Comparison of ENCODE assay signal across 1 cellular context in the genomic region with DNA sequence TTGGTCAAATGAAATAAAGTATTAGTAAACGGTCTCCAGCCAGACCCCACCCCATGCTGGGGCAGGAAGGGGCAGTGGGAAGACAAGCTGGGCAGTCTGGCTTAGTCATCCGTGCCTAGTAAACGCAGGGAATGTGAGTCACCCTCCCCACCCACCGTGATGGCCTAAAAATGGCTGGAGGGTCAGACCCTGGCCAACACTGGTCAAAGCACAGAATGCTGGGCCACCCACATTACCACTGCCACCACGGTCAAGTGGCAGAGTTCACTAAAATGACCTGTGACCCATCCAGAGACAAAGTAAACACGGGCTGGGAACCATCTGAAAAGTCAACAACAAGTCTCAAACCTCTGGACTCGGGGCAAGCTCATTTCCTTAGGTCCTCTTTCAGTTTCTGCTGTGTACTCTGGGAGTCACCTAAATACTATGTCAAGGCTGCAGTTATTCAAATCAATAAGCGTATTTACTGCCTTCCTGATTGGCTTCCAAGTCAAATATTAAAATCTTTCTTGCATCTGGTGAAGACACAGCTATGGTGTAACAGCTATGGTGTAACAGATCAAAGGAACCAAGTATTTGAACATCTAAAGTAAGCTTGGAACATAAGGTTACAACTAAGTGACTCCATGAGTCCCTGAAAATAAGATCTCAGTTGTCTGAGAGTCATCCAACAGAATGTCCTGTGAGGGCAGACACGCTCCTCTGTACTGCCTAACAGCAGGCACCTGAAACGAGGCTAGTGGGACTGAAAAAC.
TF ChIP-seq lines count a peak whose summit lies in the region.

No MANE protein-coding gene starts in this region.

TF ChIP-seq in HepG2, 621 proteins besides CTCF, POLR2A, EP300 and RAD21 (continued from another document and continues in another):
- TF ChIP-seq, protein P1, sequence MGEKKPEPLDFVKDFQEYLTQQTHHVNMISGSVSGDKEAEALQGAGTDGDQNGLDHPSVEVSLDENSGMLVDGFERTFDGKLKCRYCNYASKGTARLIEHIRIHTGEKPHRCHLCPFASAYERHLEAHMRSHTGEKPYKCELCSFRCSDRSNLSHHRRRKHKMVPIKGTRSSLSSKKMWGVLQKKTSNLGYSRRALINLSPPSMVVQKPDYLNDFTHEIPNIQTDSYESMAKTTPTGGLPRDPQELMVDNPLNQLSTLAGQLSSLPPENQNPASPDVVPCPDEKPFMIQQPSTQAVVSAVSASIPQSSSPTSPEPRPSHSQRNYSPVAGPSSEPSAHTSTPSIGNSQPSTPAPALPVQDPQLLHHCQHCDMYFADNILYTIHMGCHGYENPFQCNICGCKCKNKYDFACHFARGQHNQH (CRISPR knock-in tag; IDR thresholded peaks at IDR 0.05), result peak; percentile 95
- peak; percentile 47; the same call in 1 of the 2 replicates for TF ChIP-seq NRL (CRISPR knock-in tag; IDR thresholded peaks at IDR 0.05; ENCODE audit: borderline replicate concordance)
- TF ChIP-seq ETV6 (CRISPR knock-in tag; conservative IDR thresholded peaks at IDR 0.05), result no peak
- no peak for TF ChIP-seq FLYWCH1 (CRISPR knock-in tag; IDR thresholded peaks at IDR 0.05)
- TF ChIP-seq ZNF607 (CRISPR knock-in tag; IDR thresholded peaks at IDR 0.05; ENCODE audit: borderline replicate concordance), result peak; percentile 85; the same call in 1 of the 2 replicates
- TF ChIP-seq, protein P2, sequence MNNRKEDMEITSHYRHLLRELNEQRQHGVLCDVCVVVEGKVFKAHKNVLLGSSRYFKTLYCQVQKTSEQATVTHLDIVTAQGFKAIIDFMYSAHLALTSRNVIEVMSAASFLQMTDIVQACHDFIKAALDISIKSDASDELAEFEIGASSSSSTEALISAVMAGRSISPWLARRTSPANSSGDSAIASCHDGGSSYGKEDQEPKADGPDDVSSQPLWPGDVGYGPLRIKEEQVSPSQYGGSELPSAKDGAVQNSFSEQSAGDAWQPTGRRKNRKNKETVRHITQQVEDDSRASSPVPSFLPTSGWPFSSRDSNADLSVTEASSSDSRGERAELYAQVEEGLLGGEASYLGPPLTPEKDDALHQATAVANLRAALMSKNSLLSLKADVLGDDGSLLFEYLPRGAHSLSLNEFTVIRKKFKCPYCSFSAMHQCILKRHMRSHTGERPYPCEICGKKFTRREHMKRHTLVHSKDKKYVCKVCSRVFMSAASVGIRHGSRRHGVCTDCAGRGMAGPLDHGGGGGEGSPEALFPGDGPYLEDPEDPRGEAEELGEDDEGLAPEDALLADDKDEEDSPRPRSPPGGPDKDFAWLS (CRISPR knock-in tag; IDR thresholded peaks at IDR 0.05; ENCODE audit: borderline replicate concordance), result no peak; the same call in 1 of the 2 replicates
- TF ChIP-seq ARNTL (CRISPR knock-in tag; IDR thresholded peaks at IDR 0.05), result peak; percentile 94
- TF ChIP-seq, protein P3, sequence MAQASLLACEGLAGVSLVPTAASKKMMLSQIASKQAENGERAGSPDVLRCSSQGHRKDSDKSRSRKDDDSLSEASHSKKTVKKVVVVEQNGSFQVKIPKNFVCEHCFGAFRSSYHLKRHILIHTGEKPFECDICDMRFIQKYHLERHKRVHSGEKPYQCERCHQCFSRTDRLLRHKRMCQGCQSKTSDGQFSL (CRISPR knock-in tag; IDR thresholded peaks at IDR 0.05), result peak; percentile 46; the same call in 1 of the 2 replicates
- TF ChIP-seq SALL1 (CRISPR knock-in tag; IDR thresholded peaks at IDR 0.05), result peak; percentile 98
- TF ChIP-seq RELA (CRISPR knock-in tag; IDR thresholded peaks at IDR 0.05), result 0 out of 2 replicates have a peak, but pooled peaks have one; percentile 21
- peak; percentile 98 for TF ChIP-seq MED1 (CRISPR knock-in tag; IDR thresholded peaks at IDR 0.05)
- TF ChIP-seq, protein P4, sequence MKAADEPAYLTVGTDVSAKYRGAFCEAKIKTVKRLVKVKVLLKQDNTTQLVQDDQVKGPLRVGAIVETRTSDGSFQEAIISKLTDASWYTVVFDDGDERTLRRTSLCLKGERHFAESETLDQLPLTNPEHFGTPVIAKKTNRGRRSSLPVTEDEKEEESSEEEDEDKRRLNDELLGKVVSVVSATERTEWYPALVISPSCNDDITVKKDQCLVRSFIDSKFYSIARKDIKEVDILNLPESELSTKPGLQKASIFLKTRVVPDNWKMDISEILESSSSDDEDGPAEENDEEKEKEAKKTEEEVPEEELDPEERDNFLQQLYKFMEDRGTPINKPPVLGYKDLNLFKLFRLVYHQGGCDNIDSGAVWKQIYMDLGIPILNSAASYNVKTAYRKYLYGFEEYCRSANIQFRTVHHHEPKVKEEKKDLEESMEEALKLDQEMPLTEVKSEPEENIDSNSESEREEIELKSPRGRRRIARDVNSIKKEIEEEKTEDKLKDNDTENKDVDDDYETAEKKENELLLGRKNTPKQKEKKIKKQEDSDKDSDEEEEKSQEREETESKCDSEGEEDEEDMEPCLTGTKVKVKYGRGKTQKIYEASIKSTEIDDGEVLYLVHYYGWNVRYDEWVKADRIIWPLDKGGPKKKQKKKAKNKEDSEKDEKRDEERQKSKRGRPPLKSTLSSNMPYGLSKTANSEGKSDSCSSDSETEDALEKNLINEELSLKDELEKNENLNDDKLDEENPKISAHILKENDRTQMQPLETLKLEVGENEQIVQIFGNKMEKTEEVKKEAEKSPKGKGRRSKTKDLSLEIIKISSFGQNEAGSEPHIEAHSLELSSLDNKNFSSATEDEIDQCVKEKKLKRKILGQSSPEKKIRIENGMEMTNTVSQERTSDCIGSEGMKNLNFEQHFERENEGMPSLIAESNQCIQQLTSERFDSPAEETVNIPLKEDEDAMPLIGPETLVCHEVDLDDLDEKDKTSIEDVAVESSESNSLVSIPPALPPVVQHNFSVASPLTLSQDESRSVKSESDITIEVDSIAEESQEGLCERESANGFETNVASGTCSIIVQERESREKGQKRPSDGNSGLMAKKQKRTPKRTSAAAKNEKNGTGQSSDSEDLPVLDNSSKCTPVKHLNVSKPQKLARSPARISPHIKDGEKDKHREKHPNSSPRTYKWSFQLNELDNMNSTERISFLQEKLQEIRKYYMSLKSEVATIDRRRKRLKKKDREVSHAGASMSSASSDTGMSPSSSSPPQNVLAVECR (CRISPR knock-in tag; IDR thresholded peaks at IDR 0.05; ENCODE audit: borderline replicate concordance), result peak; percentile 80; the same call in 1 of the 2 replicates
- TF ChIP-seq, protein P5, sequence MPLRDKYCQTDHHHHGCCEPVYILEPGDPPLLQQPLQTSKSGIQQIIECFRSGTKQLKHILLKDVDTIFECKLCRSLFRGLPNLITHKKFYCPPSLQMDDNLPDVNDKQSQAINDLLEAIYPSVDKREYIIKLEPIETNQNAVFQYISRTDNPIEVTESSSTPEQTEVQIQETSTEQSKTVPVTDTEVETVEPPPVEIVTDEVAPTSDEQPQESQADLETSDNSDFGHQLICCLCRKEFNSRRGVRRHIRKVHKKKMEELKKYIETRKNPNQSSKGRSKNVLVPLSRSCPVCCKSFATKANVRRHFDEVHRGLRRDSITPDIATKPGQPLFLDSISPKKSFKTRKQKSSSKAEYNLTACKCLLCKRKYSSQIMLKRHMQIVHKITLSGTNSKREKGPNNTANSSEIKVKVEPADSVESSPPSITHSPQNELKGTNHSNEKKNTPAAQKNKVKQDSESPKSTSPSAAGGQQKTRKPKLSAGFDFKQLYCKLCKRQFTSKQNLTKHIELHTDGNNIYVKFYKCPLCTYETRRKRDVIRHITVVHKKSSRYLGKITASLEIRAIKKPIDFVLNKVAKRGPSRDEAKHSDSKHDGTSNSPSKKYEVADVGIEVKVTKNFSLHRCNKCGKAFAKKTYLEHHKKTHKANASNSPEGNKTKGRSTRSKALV (CRISPR knock-in tag; IDR thresholded peaks at IDR 0.05), result 0 out of 2 replicates have a peak, but pooled peaks have one; percentile 51
- TF ChIP-seq, protein P6, sequence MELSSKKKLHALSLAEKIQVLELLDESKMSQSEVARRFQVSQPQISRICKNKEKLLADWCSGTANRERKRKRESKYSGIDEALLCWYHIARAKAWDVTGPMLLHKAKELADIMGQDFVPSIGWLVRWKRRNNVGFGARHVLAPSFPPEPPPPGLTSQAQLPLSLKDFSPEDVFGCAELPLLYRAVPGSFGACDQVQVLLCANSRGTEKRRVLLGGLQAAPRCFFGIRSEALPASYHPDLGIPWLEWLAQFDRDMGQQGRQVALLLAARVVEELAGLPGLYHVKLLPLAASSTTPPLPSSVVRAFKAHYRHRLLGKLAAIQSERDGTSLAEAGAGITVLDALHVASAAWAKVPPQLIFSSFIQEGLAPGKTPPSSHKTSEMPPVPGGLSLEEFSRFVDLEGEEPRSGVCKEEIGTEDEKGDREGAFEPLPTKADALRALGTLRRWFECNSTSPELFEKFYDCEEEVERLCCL (CRISPR knock-in tag; IDR thresholded peaks at IDR 0.05; ENCODE audit: borderline replicate concordance), result no peak
- TF ChIP-seq KDM5B (CRISPR knock-in tag; IDR thresholded peaks at IDR 0.05; ENCODE audit: borderline replicate concordance), result 0 out of 2 replicates have a peak, but pooled peaks have one; percentile 41
- TF ChIP-seq ZNF556 (CRISPR knock-in tag; IDR thresholded peaks at IDR 0.05; ENCODE audit: borderline replicate concordance), result peak; percentile 59; the same call in 1 of the 2 replicates
- TF ChIP-seq ZFP41 (CRISPR knock-in tag; IDR thresholded peaks at IDR 0.05; ENCODE audit: borderline replicate concordance), result no peak
- peak; percentile 55; the same call in 1 of the 2 replicates for TF ChIP-seq HOXD1 (CRISPR knock-in tag; IDR thresholded peaks at IDR 0.05)
- 0 out of 2 replicates have a peak, but pooled peaks have one; percentile 19 for TF ChIP-seq RFX3 (CRISPR knock-in tag; IDR thresholded peaks at IDR 0.05)
- TF ChIP-seq, protein P7, sequence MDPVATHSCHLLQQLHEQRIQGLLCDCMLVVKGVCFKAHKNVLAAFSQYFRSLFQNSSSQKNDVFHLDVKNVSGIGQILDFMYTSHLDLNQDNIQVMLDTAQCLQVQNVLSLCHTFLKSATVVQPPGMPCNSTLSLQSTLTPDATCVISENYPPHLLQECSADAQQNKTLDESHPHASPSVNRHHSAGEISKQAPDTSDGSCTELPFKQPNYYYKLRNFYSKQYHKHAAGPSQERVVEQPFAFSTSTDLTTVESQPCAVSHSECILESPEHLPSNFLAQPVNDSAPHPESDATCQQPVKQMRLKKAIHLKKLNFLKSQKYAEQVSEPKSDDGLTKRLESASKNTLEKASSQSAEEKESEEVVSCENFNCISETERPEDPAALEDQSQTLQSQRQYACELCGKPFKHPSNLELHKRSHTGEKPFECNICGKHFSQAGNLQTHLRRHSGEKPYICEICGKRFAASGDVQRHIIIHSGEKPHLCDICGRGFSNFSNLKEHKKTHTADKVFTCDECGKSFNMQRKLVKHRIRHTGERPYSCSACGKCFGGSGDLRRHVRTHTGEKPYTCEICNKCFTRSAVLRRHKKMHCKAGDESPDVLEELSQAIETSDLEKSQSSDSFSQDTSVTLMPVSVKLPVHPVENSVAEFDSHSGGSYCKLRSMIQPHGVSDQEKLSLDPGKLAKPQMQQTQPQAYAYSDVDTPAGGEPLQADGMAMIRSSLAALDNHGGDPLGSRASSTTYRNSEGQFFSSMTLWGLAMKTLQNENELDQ (CRISPR knock-in tag; IDR thresholded peaks at IDR 0.05; ENCODE audit: borderline replicate concordance), result no peak
- TF ChIP-seq, protein P8, sequence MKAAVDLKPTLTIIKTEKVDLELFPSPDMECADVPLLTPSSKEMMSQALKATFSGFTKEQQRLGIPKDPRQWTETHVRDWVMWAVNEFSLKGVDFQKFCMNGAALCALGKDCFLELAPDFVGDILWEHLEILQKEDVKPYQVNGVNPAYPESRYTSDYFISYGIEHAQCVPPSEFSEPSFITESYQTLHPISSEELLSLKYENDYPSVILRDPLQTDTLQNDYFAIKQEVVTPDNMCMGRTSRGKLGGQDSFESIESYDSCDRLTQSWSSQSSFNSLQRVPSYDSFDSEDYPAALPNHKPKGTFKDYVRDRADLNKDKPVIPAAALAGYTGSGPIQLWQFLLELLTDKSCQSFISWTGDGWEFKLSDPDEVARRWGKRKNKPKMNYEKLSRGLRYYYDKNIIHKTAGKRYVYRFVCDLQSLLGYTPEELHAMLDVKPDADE (CRISPR knock-in tag; IDR thresholded peaks at IDR 0.05), result no peak
- TF ChIP-seq TARDBP (CRISPR knock-in tag; IDR thresholded peaks at IDR 0.05), result peak; percentile 98
- no peak for TF ChIP-seq SRSF1 (optimal IDR thresholded peaks at IDR 0.05; ENCODE audit: low read depth, low read length)
- peak; percentile 69; the same call in 1 of the 2 replicates for TF ChIP-seq ZNF616 (CRISPR knock-in tag; IDR thresholded peaks at IDR 0.05; ENCODE audit: low read depth)
- TF ChIP-seq ZNF775 (CRISPR knock-in tag; IDR thresholded peaks at IDR 0.05; ENCODE audit: borderline replicate concordance), result no peak; the same call in 1 of the 2 replicates
- peak; percentile 57; the same call in 1 of the 2 replicates for TF ChIP-seq ZNF614 (CRISPR knock-in tag; IDR thresholded peaks at IDR 0.05; ENCODE audit: borderline replicate concordance)
- TF ChIP-seq SP140L (CRISPR knock-in tag; IDR thresholded peaks at IDR 0.05; ENCODE audit: borderline replicate concordance), result peak; percentile 90; the same call in 1 of the 2 replicates
- TF ChIP-seq, protein P9, sequence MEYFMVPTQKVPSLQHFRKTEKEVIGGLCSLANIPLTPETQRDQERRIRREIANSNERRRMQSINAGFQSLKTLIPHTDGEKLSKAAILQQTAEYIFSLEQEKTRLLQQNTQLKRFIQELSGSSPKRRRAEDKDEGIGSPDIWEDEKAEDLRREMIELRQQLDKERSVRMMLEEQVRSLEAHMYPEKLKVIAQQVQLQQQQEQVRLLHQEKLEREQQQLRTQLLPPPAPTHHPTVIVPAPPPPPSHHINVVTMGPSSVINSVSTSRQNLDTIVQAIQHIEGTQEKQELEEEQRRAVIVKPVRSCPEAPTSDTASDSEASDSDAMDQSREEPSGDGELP (IDR thresholded peaks at IDR 0.05; ENCODE audit: borderline replicate concordance, low read depth), result peak; percentile 80
- no peak for TF ChIP-seq ZNF850 (CRISPR knock-in tag; conservative IDR thresholded peaks at IDR 0.05)
- TF ChIP-seq ZMAT3 (CRISPR knock-in tag; conservative IDR thresholded peaks at IDR 0.05), result peak; percentile 42; the same call in 1 of the 2 replicates
- no peak for TF ChIP-seq ATM (IDR thresholded peaks at IDR 0.05; ENCODE audit: borderline replicate concordance)
- 0 out of 2 replicates have a peak, but pooled peaks have one; percentile 20 for TF ChIP-seq ZNF232 (CRISPR knock-in tag; IDR thresholded peaks at IDR 0.05; ENCODE audit: borderline replicate concordance)
- TF ChIP-seq ZNF235 (CRISPR knock-in tag; IDR thresholded peaks at IDR 0.05; ENCODE audit: borderline replicate concordance), result no peak
- TF ChIP-seq CAMTA2 (CRISPR knock-in tag; IDR thresholded peaks at IDR 0.05; ENCODE audit: borderline replicate concordance), result no peak
- TF ChIP-seq ZNF230 (CRISPR knock-in tag; IDR thresholded peaks at IDR 0.05), result no peak
- TF ChIP-seq ZNF772 (CRISPR knock-in tag; IDR thresholded peaks at IDR 0.05), result no peak; the same call in 1 of the 2 replicates
- no peak for TF ChIP-seq IKZF1 (IDR thresholded peaks at IDR 0.05)
